ENCODE assay signal across 3 cellular contexts in the genomic region with DNA sequence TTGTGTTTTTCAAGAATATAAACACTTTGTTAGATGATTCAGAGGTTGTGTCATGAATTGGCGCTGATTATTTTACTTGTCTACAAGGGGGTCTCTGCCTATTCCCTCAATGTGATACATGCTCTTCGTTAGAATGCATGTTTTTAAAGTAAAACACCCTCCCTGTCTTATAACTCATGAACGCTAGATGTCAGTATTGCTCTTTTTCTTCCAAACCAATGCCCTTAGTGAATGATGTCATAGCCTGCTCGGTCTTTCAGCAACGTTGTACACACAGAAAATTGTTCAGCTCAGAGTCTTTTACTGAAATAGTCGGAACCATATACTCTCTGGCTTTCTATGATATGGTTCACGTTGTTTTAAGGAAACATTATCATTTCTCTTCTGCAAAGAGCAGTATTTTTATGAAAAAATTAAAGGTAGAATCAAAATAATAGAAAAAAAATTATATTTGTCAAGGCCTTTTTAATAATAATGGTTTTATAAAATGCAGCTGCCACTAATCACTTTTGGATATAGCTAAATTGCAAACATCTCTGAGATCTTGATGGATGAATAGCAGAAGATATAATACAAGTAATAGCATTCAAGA.
TF ChIP-seq lines count a peak whose summit lies in the region.

No MANE protein-coding gene starts in this region.

TF ChIP-seq in GM23338, 12 proteins besides CTCF, POLR2A, EP300 and RAD21 (continued from another document and continues in another):
- TF ChIP-seq, protein P1, sequence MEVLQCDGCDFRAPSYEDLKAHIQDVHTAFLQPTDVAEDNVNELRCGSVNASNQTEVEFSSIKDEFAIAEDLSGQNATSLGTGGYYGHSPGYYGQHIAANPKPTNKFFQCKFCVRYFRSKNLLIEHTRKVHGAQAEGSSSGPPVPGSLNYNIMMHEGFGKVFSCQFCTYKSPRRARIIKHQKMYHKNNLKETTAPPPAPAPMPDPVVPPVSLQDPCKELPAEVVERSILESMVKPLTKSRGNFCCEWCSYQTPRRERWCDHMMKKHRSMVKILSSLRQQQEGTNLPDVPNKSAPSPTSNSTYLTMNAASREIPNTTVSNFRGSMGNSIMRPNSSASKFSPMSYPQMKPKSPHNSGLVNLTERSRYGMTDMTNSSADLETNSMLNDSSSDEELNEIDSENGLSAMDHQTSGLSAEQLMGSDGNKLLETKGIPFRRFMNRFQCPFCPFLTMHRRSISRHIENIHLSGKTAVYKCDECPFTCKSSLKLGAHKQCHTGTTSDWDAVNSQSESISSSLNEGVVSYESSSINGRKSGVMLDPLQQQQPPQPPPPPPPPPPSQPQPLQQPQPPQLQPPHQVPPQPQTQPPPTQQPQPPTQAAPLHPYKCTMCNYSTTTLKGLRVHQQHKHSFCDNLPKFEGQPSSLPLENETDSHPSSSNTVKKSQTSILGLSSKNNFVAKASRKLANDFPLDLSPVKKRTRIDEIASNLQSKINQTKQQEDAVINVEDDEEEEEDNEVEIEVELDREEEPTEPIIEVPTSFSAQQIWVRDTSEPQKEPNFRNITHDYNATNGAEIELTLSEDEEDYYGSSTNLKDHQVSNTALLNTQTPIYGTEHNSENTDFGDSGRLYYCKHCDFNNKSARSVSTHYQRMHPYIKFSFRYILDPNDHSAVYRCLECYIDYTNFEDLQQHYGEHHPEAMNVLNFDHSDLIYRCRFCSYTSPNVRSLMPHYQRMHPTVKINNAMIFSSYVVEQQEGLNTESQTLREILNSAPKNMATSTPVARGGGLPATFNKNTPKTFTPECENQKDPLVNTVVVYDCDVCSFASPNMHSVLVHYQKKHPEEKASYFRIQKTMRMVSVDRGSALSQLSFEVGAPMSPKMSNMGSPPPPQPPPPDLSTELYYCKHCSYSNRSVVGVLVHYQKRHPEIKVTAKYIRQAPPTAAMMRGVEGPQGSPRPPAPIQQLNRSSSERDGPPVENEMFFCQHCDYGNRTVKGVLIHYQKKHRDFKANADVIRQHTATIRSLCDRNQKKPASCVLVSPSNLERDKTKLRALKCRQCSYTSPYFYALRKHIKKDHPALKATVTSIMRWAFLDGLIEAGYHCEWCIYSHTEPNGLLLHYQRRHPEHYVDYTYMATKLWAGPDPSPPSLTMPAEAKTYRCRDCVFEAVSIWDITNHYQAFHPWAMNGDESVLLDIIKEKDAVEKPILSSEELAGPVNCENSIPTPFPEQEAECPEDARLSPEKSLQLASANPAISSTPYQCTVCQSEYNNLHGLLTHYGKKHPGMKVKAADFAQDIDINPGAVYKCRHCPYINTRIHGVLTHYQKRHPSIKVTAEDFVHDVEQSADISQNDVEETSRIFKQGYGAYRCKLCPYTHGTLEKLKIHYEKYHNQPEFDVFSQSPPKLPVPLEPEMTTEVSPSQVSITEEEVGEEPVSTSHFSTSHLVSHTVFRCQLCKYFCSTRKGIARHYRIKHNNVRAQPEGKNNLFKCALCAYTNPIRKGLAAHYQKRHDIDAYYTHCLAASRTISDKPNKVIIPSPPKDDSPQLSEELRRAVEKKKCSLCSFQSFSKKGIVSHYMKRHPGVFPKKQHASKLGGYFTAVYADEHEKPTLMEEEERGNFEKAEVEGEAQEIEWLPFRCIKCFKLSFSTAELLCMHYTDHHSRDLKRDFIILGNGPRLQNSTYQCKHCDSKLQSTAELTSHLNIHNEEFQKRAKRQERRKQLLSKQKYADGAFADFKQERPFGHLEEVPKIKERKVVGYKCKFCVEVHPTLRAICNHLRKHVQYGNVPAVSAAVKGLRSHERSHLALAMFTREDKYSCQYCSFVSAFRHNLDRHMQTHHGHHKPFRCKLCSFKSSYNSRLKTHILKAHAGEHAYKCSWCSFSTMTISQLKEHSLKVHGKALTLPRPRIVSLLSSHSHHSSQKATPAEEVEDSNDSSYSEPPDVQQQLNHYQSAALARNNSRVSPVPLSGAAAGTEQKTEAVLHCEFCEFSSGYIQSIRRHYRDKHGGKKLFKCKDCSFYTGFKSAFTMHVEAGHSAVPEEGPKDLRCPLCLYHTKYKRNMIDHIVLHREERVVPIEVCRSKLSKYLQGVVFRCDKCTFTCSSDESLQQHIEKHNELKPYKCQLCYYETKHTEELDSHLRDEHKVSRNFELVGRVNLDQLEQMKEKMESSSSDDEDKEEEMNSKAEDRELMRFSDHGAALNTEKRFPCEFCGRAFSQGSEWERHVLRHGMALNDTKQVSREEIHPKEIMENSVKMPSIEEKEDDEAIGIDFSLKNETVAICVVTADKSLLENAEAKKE (CRISPR knock-in tag; IDR thresholded peaks at IDR 0.05) = no peak
- no peak for TF ChIP-seq ZNF331 (CRISPR knock-in tag; IDR thresholded peaks at IDR 0.05; ENCODE audit: low read depth)

TF ChIP-seq in Ishikawa, 13 proteins besides CTCF, POLR2A, EP300 and RAD21 (continued from another document):
- TF ChIP-seq, protein P2, sequence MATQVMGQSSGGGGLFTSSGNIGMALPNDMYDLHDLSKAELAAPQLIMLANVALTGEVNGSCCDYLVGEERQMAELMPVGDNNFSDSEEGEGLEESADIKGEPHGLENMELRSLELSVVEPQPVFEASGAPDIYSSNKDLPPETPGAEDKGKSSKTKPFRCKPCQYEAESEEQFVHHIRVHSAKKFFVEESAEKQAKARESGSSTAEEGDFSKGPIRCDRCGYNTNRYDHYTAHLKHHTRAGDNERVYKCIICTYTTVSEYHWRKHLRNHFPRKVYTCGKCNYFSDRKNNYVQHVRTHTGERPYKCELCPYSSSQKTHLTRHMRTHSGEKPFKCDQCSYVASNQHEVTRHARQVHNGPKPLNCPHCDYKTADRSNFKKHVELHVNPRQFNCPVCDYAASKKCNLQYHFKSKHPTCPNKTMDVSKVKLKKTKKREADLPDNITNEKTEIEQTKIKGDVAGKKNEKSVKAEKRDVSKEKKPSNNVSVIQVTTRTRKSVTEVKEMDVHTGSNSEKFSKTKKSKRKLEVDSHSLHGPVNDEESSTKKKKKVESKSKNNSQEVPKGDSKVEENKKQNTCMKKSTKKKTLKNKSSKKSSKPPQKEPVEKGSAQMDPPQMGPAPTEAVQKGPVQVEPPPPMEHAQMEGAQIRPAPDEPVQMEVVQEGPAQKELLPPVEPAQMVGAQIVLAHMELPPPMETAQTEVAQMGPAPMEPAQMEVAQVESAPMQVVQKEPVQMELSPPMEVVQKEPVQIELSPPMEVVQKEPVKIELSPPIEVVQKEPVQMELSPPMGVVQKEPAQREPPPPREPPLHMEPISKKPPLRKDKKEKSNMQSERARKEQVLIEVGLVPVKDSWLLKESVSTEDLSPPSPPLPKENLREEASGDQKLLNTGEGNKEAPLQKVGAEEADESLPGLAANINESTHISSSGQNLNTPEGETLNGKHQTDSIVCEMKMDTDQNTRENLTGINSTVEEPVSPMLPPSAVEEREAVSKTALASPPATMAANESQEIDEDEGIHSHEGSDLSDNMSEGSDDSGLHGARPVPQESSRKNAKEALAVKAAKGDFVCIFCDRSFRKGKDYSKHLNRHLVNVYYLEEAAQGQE (IDR thresholded peaks at IDR 0.05; ENCODE audit: low read depth) = no peak
- TF ChIP-seq, protein P3, sequence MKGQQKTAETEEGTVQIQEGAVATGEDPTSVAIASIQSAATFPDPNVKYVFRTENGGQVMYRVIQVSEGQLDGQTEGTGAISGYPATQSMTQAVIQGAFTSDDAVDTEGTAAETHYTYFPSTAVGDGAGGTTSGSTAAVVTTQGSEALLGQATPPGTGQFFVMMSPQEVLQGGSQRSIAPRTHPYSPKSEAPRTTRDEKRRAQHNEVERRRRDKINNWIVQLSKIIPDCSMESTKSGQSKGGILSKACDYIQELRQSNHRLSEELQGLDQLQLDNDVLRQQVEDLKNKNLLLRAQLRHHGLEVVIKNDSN (IDR thresholded peaks at IDR 0.05) = no peak
- TF ChIP-seq ZBTB7A (IDR thresholded peaks at IDR 0.05; ENCODE audit: low read depth) (no peak), YY1 (IDR thresholded peaks at IDR 0.05; ENCODE audit: low read depth) (no peak), TCF12 (IDR thresholded peaks at IDR 0.05; ENCODE audit: low read depth) (no peak), EGR1 (IDR thresholded peaks at IDR 0.05) (no peak), CEBPB (IDR thresholded peaks at IDR 0.05) (no peak), CREB1 (IDR thresholded peaks at IDR 0.05; ENCODE audit: low read depth) (no peak)
- TF ChIP-seq, protein P4, sequence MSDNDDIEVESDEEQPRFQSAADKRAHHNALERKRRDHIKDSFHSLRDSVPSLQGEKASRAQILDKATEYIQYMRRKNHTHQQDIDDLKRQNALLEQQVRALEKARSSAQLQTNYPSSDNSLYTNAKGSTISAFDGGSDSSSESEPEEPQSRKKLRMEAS (IDR thresholded peaks at IDR 0.05) = no peak

TF ChIP-seq in HepG2, 621 proteins besides CTCF, POLR2A, EP300 and RAD21 (continued from another document):
- TF ChIP-seq, protein P5, sequence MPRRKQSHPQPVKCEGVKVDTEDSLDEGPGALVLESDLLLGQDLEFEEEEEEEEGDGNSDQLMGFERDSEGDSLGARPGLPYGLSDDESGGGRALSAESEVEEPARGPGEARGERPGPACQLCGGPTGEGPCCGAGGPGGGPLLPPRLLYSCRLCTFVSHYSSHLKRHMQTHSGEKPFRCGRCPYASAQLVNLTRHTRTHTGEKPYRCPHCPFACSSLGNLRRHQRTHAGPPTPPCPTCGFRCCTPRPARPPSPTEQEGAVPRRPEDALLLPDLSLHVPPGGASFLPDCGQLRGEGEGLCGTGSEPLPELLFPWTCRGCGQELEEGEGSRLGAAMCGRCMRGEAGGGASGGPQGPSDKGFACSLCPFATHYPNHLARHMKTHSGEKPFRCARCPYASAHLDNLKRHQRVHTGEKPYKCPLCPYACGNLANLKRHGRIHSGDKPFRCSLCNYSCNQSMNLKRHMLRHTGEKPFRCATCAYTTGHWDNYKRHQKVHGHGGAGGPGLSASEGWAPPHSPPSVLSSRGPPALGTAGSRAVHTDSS (CRISPR knock-in tag; conservative IDR thresholded peaks at IDR 0.05) = no peak
- TF ChIP-seq FOXM1 (CRISPR knock-in tag; IDR thresholded peaks at IDR 0.05) = no peak
- 0 out of 2 replicates have a peak, but pooled peaks have one; percentile 66 for TF ChIP-seq JUN (CRISPR knock-in tag; IDR thresholded peaks at IDR 0.05)
- TF ChIP-seq, protein P6, sequence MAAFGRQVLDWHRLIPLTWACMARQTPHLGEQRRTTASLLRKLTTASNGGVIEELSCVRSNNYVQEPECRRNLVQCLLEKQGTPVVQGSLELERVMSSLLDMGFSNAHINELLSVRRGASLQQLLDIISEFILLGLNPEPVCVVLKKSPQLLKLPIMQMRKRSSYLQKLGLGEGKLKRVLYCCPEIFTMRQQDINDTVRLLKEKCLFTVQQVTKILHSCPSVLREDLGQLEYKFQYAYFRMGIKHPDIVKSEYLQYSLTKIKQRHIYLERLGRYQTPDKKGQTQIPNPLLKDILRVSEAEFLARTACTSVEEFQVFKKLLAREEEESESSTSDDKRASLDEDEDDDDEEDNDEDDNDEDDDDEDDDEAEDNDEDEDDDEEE (CRISPR knock-in tag; IDR thresholded peaks at IDR 0.05) = no peak
- TF ChIP-seq, protein P7, sequence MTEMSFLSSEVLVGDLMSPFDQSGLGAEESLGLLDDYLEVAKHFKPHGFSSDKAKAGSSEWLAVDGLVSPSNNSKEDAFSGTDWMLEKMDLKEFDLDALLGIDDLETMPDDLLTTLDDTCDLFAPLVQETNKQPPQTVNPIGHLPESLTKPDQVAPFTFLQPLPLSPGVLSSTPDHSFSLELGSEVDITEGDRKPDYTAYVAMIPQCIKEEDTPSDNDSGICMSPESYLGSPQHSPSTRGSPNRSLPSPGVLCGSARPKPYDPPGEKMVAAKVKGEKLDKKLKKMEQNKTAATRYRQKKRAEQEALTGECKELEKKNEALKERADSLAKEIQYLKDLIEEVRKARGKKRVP (CRISPR knock-in tag; IDR thresholded peaks at IDR 0.05) = peak in 1 of 2 experiments; percentile 45; a peak in 1 of 4 replicates
- no peak for TF ChIP-seq FOXA1 (IDR thresholded peaks at IDR 0.05)
- TF ChIP-seq FOXA1 (CRISPR knock-in tag; IDR thresholded peaks at IDR 0.05) = 0 out of 2 replicates have a peak, but pooled peaks have one; percentile 13
- TF ChIP-seq, protein P8, sequence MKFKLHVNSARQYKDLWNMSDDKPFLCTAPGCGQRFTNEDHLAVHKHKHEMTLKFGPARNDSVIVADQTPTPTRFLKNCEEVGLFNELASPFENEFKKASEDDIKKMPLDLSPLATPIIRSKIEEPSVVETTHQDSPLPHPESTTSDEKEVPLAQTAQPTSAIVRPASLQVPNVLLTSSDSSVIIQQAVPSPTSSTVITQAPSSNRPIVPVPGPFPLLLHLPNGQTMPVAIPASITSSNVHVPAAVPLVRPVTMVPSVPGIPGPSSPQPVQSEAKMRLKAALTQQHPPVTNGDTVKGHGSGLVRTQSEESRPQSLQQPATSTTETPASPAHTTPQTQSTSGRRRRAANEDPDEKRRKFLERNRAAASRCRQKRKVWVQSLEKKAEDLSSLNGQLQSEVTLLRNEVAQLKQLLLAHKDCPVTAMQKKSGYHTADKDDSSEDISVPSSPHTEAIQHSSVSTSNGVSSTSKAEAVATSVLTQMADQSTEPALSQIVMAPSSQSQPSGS (CRISPR knock-in tag; IDR thresholded peaks at IDR 0.05) = peak; percentile 98
- peak; percentile 42; the same call in 1 of the 2 replicates for TF ChIP-seq JUND (CRISPR knock-in tag; IDR thresholded peaks at IDR 0.05)
- 0 out of 2 replicates have a peak, but pooled peaks have one; percentile 33 for TF ChIP-seq KLF6 (CRISPR knock-in tag; IDR thresholded peaks at IDR 0.05)
- peak; percentile 40; the same call in 1 of the 2 replicates for TF ChIP-seq CEBPG (CRISPR knock-in tag; IDR thresholded peaks at IDR 0.05)
- TF ChIP-seq SMC3 (IDR thresholded peaks at IDR 0.05; ENCODE audit: low read length) = peak; percentile 71
- peak; percentile 81 for TF ChIP-seq ATF7 (IDR thresholded peaks at IDR 0.05)
- TF ChIP-seq ATF7 (CRISPR knock-in tag; IDR thresholded peaks at IDR 0.05) = no peak; the same call in 1 of the 2 replicates
- 0 out of 2 replicates have a peak, but pooled peaks have one; percentile 32 for TF ChIP-seq MIXL1 (CRISPR knock-in tag; IDR thresholded peaks at IDR 0.05)
